1 cellular context compared by ENCODE assay signal in genomic region chr2:55050133-55050994, GRCh38.
TF ChIP-seq lines count a peak whose summit lies in the region.

RTN4 (minus strand) TSS chr2:55050451; CDS start chr2:55050300, 151 bp downstream.

TF ChIP-seq in GM12878, 131 proteins besides CTCF, POLR2A, EP300 and RAD21 (continued from another document and continues in another):
- TF ChIP-seq HSF1 (IDR thresholded peaks at IDR 0.05; ENCODE audit: low read depth, low read length) (no peak), WRNIP1 (IDR thresholded peaks at IDR 0.05; ENCODE audit: borderline replicate concordance, low read depth, low read length) (no peak), ASH2L (IDR thresholded peaks at IDR 0.05; ENCODE audit: borderline replicate concordance, low read depth) (no peak), RFX5 (IDR thresholded peaks at IDR 0.05; ENCODE audit: low read depth, low read length) (0 out of 2 replicates have a peak, but pooled peaks have one; percentile 27), MYB (IDR thresholded peaks at IDR 0.05; ENCODE audit: borderline replicate concordance, low read depth, low read length) (no peak), PBX3 (IDR thresholded peaks at IDR 0.05; ENCODE audit: insufficient replicate concordance, low read depth, low read length) (peak; percentile 96), ZSCAN29 (IDR thresholded peaks at IDR 0.05) (no peak), SUZ12 (IDR thresholded peaks at IDR 0.05; ENCODE audit: unreplicated experiment) (no peak), NFIC (IDR thresholded peaks at IDR 0.05; ENCODE audit: low read depth, low read length) (no peak), SIX5 (IDR thresholded peaks at IDR 0.05; ENCODE audit: low read depth, low read length, severe bottlenecking) (no peak), ZBTB4 (CRISPR knock-in tag; IDR thresholded peaks at IDR 0.05) (no peak), ETV6 (conservative IDR thresholded peaks at IDR 0.05 in 1 of 2, IDR thresholded peaks at IDR 0.05 in 1 of 2; ENCODE audit: borderline replicate concordance in 1 of 2, low read depth in 1 of 2) (no peak; a peak in 1 of 4 replicates), HDAC2 (IDR thresholded peaks at IDR 0.05) (no peak), SUPT20H (IDR thresholded peaks at IDR 0.05; ENCODE audit: borderline replicate concordance, control insufficient read depth, low read depth, low read length) (no peak), SMC3 (IDR thresholded peaks at IDR 0.05; ENCODE audit: borderline replicate concordance, low read length) (no peak), NR2F1 (conservative IDR thresholded peaks at IDR 0.05) (0 out of 2 replicates have a peak, but pooled peaks have one; percentile 7), IRF4 (IDR thresholded peaks at IDR 0.05; ENCODE audit: low read depth, low read length) (no peak), STAT1 (conservative IDR thresholded peaks at IDR 0.05) (no peak), MTA2 (IDR thresholded peaks at IDR 0.05; ENCODE audit: low read depth) (0 out of 2 replicates have a peak, but pooled peaks have one; percentile 14), MTA3 (IDR thresholded peaks at IDR 0.05; ENCODE audit: borderline replicate concordance, low read length) (no peak), ZNF384 (IDR thresholded peaks at IDR 0.05; ENCODE audit: borderline replicate concordance, low read depth, low read length) (no peak), SMAD1 (IDR thresholded peaks at IDR 0.05; ENCODE audit: low read depth, partially characterized antibody) (no peak), GATAD2B (conservative IDR thresholded peaks at IDR 0.05; ENCODE audit: low read depth) (peak; percentile 68; the same call in 1 of the 2 replicates), NRF1 (conservative IDR thresholded peaks at IDR 0.05; ENCODE audit: low read depth, low read length) (no peak; the same call in 1 of the 2 replicates), SMARCA5 (IDR thresholded peaks at IDR 0.05) (peak; percentile 84; the same call in 1 of the 2 replicates), MXI1 (IDR thresholded peaks at IDR 0.05; ENCODE audit: low read depth, low read length) (0 out of 2 replicates have a peak, but pooled peaks have one; percentile 7), SREBF1 (IDR thresholded peaks at IDR 0.05; ENCODE audit: low read length) (no peak), BACH1 (IDR thresholded peaks at IDR 0.05; ENCODE audit: borderline replicate concordance) (peak; percentile 36; the same call in 1 of the 2 replicates), PML (IDR thresholded peaks at IDR 0.05; ENCODE audit: low read length) (peak; percentile 77; the same call in 1 of the 2 replicates), NBN (IDR thresholded peaks at IDR 0.05) (peak; percentile 91), YY1 (IDR thresholded peaks at IDR 0.05; ENCODE audit: low read depth, low read length) (peak; percentile 27; the same call in 1 of the 2 replicates), SPI1 (IDR thresholded peaks at IDR 0.05; ENCODE audit: borderline replicate concordance, insufficient read depth, low read depth, low read length) (peak; percentile 93), FOXM1 (IDR thresholded peaks at IDR 0.05; ENCODE audit: low read depth, low read length) (no peak), ZBTB40 (IDR thresholded peaks at IDR 0.05; ENCODE audit: borderline replicate concordance) (peak; percentile 39; the same call in 1 of the 2 replicates), KDM1A (IDR thresholded peaks at IDR 0.05; ENCODE audit: borderline replicate concordance) (no peak), CEBPB (IDR thresholded peaks at IDR 0.05; ENCODE audit: borderline replicate concordance in 1 of 2, low read depth in 2 of 2, low read length in 2 of 2) (no peak)
- TF ChIP-seq, protein P1, sequence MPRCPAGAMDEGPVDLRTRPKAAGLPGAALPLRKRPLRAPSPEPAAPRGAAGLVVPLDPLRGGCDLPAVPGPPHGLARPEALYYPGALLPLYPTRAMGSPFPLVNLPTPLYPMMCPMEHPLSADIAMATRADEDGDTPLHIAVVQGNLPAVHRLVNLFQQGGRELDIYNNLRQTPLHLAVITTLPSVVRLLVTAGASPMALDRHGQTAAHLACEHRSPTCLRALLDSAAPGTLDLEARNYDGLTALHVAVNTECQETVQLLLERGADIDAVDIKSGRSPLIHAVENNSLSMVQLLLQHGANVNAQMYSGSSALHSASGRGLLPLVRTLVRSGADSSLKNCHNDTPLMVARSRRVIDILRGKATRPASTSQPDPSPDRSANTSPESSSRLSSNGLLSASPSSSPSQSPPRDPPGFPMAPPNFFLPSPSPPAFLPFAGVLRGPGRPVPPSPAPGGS (IDR thresholded peaks at IDR 0.05; ENCODE audit: borderline replicate concordance, insufficient read depth, low read depth, low read length, poor library complexity, severe bottlenecking), result no peak
- TF ChIP-seq, protein P2, sequence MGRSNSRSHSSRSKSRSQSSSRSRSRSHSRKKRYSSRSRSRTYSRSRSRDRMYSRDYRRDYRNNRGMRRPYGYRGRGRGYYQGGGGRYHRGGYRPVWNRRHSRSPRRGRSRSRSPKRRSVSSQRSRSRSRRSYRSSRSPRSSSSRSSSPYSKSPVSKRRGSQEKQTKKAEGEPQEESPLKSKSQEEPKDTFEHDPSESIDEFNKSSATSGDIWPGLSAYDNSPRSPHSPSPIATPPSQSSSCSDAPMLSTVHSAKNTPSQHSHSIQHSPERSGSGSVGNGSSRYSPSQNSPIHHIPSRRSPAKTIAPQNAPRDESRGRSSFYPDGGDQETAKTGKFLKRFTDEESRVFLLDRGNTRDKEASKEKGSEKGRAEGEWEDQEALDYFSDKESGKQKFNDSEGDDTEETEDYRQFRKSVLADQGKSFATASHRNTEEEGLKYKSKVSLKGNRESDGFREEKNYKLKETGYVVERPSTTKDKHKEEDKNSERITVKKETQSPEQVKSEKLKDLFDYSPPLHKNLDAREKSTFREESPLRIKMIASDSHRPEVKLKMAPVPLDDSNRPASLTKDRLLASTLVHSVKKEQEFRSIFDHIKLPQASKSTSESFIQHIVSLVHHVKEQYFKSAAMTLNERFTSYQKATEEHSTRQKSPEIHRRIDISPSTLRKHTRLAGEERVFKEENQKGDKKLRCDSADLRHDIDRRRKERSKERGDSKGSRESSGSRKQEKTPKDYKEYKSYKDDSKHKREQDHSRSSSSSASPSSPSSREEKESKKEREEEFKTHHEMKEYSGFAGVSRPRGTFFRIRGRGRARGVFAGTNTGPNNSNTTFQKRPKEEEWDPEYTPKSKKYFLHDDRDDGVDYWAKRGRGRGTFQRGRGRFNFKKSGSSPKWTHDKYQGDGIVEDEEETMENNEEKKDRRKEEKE (IDR thresholded peaks at IDR 0.05), result no peak
- TF ChIP-seq, protein P3, sequence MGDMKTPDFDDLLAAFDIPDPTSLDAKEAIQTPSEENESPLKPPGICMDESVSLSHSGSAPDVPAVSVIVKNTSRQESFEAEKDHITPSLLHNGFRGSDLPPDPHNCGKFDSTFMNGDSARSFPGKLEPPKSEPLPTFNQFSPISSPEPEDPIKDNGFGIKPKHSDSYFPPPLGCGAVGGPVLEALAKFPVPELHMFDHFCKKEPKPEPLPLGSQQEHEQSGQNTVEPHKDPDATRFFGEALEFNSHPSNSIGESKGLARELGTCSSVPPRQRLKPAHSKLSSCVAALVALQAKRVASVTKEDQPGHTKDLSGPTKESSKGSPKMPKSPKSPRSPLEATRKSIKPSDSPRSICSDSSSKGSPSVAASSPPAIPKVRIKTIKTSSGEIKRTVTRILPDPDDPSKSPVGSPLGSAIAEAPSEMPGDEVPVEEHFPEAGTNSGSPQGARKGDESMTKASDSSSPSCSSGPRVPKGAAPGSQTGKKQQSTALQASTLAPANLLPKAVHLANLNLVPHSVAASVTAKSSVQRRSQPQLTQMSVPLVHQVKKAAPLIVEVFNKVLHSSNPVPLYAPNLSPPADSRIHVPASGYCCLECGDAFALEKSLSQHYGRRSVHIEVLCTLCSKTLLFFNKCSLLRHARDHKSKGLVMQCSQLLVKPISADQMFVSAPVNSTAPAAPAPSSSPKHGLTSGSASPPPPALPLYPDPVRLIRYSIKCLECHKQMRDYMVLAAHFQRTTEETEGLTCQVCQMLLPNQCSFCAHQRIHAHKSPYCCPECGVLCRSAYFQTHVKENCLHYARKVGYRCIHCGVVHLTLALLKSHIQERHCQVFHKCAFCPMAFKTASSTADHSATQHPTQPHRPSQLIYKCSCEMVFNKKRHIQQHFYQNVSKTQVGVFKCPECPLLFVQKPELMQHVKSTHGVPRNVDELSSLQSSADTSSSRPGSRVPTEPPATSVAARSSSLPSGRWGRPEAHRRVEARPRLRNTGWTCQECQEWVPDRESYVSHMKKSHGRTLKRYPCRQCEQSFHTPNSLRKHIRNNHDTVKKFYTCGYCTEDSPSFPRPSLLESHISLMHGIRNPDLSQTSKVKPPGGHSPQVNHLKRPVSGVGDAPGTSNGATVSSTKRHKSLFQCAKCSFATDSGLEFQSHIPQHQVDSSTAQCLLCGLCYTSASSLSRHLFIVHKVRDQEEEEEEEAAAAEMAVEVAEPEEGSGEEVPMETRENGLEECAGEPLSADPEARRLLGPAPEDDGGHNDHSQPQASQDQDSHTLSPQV (IDR thresholded peaks at IDR 0.05), result no peak
